16 cellular contexts compared by ENCODE assay signal in genomic region chr15:68311859-68312557, GRCh38. TPM values are rescaled to one million over a fixed set of nuclear protein-coding genes. Genes with fewer than 3 reads are reported as not detected.
A peak's percentile ranks its signal among the peaks of the same experiment; 100 is the strongest.
DNase-seq lines count a peak whose midpoint lies in the region; ATAC-seq and TF ChIP-seq lines count a peak whose summit lies in the region.
"Had no signal": no experiment of that assay in that cellular context is flagged by ENCODE, and none has a peak within 500 bp of the region (broad histone marks: within the 10 kb centered on the region; RNA-seq: fewer than 3 reads in every experiment).

No MANE protein-coding gene starts in this region.

- no peaks in the 10 kb centered on the region for H3K79me2 ChIP-seq in osteoblast (ENCODE audit: insufficient read depth, low read length)

- H3K4me2 ChIP-seq in osteoblast (ENCODE audit: insufficient read depth, low read length), result no peak overlapping the region

- peak in 1 of 2 donors; percentile 22 for ATAC-seq in natural killer cell treated with Interleukin-12 subunit alpha and Interleukin-12 subunit beta and Interleukin-15 and Interleukin-18, amount 100 ng/mL, for 72 hours
- no peak for ATAC-seq in natural killer cell
- ATAC-seq in activated T-helper 17 cell treated with anti-CD3 and anti-CD28 coated beads, Interleukin-2, amount 50 U/mL, for 72 hours (replicated peaks), result no peak
- ATAC-seq: activated naive CD4-positive, alpha-beta T cell treated with anti-CD3 and anti-CD28 coated beads, Interleukin-2, amount 50 U/mL, for 72 hours had no signal

- peaks cover 26% of the 10 kb centered on the region for H3K4me1 ChIP-seq in osteoblast (ENCODE audit: insufficient read depth, low read length)

- peaks cover 0 to 5% of the 10 kb centered on the region in 2 donors for H3K27me3 Mint-ChIP-seq in natural killer cell treated with Interleukin-12 subunit alpha and Interleukin-12 subunit beta and Interleukin-15 and Interleukin-18, amount 100 ng/mL, for 72 hours
- H3K27me3 Mint-ChIP-seq in natural killer cell (ENCODE audit: low read depth in 2 of 2) (peaks cover 9 to 12% of the 10 kb centered on the region in 2 donors), chondrocyte (ENCODE audit: low read depth) (no peaks in the 10 kb centered on the region)
- H3K27me3 Mint-ChIP-seq in activated T-helper 17 cell treated with anti-CD3 and anti-CD28 coated beads, Interleukin-2, amount 50 U/mL, for 72 hours, result no peaks in the 10 kb centered on the region

- no peak for TF ChIP-seq CTCF in natural killer cell (IDR thresholded peaks at IDR 0.05)
- no peak for TF ChIP-seq CTCF in chondrocyte (IDR thresholded peaks at IDR 0.05)
- TF ChIP-seq CTCF in osteoblast (IDR thresholded peaks at IDR 0.05; ENCODE audit: extremely low read depth, low read depth, low read length), result no peak

- no peaks in the 10 kb centered on the region for H3K9me3 Mint-ChIP-seq in natural killer cell treated with Interleukin-12 subunit alpha and Interleukin-12 subunit beta and Interleukin-15 and Interleukin-18, amount 100 ng/mL, for 72 hours
- no peaks in the 10 kb centered on the region for H3K9me3 Mint-ChIP-seq in natural killer cell
- no peaks in the 10 kb centered on the region for H3K9me3 Mint-ChIP-seq in chondrocyte (ENCODE audit: low read depth)
- no peaks in the 10 kb centered on the region for H3K9me3 Mint-ChIP-seq in activated T-helper 17 cell treated with anti-CD3 and anti-CD28 coated beads, Interleukin-2, amount 50 U/mL, for 72 hours
- H3K9me3 Mint-ChIP-seq: activated naive CD4-positive, alpha-beta T cell treated with anti-CD3 and anti-CD28 coated beads, Interleukin-2, amount 50 U/mL, for 72 hours; CD4-positive, CD25-positive, alpha-beta regulatory T cell; naive B cell had no signal

- H3K4me3 Mint-ChIP-seq in natural killer cell treated with Interleukin-12 subunit alpha and Interleukin-12 subunit beta and Interleukin-15 and Interleukin-18, amount 100 ng/mL, for 72 hours, result no peak overlapping the region
- no peak overlapping the region for H3K4me3 Mint-ChIP-seq in natural killer cell
- no peak overlapping the region for H3K4me3 Mint-ChIP-seq in chondrocyte (ENCODE audit: unreplicated experiment)
- no peak overlapping the region for H3K4me3 Mint-ChIP-seq in activated T-helper 17 cell treated with anti-CD3 and anti-CD28 coated beads, Interleukin-2, amount 50 U/mL, for 72 hours
- H3K4me3 Mint-ChIP-seq: CD4-positive, CD25-positive, alpha-beta regulatory T cell; naive B cell had no signal

- peak; percentile 44 for DNase-seq in natural killer cell treated with Interleukin-12 subunit alpha and Interleukin-12 subunit beta and Interleukin-15 and Interleukin-18, amount 100 ng/mL, for 72 hours (ENCODE audit: low spot score)
- DNase-seq in natural killer cell (no peak), chondrocyte (ENCODE audit: low spot score) (no peak), osteoblast (ENCODE audit: insufficient read length, low spot score, missing footprints) (no peak), NCI-H82 (lab: John Stamatoyannopoulos, UW) (no peak), SK-N-DZ (ENCODE audit: low spot score) (no peak)
- DNase-seq: CD4-positive, CD25-positive, alpha-beta regulatory T cell; effector CD8-positive, alpha-beta T cell; naive B cell; NCI-H1092 treated with DMSO at 0.1 percent for 48 hours; NCI-H2029; retina; stimulated activated CD4-positive, alpha-beta T cell treated with anti-CD3 and anti-CD28 coated beads, Interleukin-4, amount 100 ng/mL, for 24 hours; stimulated activated naive CD4-positive, alpha-beta T cell had no signal

- H3K36me3 ChIP-seq in osteoblast (ENCODE audit: insufficient read depth, low read length), result peaks cover 88% of the 10 kb centered on the region

- no peaks in the 10 kb centered on the region for H3K36me3 Mint-ChIP-seq in natural killer cell treated with Interleukin-12 subunit alpha and Interleukin-12 subunit beta and Interleukin-15 and Interleukin-18, amount 100 ng/mL, for 72 hours
- no peaks in the 10 kb centered on the region for H3K36me3 Mint-ChIP-seq in natural killer cell
- H3K36me3 Mint-ChIP-seq in chondrocyte (ENCODE audit: low read depth), result peaks cover 57% of the 10 kb centered on the region
- H3K36me3 Mint-ChIP-seq in activated T-helper 17 cell treated with anti-CD3 and anti-CD28 coated beads, Interleukin-2, amount 50 U/mL, for 72 hours (ENCODE audit: low read depth), result no peaks in the 10 kb centered on the region
- H3K36me3 Mint-ChIP-seq: activated naive CD4-positive, alpha-beta T cell treated with anti-CD3 and anti-CD28 coated beads, Interleukin-2, amount 50 U/mL, for 72 hours; CD4-positive, CD25-positive, alpha-beta regulatory T cell; naive B cell had no signal

- intact Hi-C loops in natural killer cell (cut with micrococcal nuclease), result no loop called here

- H3K27ac ChIP-seq in osteoblast (ENCODE audit: low read depth, low read length), result peak overlapping the region; percentile 65

- H4K20me1 ChIP-seq in osteoblast (ENCODE audit: insufficient read depth, low read length), result peaks cover 11% of the 10 kb centered on the region

- no peaks in the 10 kb centered on the region for H3K9me3 ChIP-seq in osteoblast (ENCODE audit: low read depth, low read length)

- H2AFZ ChIP-seq in osteoblast (ENCODE audit: low read length), result no peak overlapping the region

- H3K4me3 ChIP-seq in osteoblast (ENCODE audit: insufficient read depth, low read length), result no peak overlapping the region

- H3K27ac Mint-ChIP-seq in natural killer cell treated with Interleukin-12 subunit alpha and Interleukin-12 subunit beta and Interleukin-15 and Interleukin-18, amount 100 ng/mL, for 72 hours, result no peak overlapping the region
- H3K27ac Mint-ChIP-seq in natural killer cell, result no peak overlapping the region
- peak overlapping the region; percentile 99 for H3K27ac Mint-ChIP-seq in chondrocyte (ENCODE audit: unreplicated experiment)
- no peak overlapping the region for H3K27ac Mint-ChIP-seq in activated T-helper 17 cell treated with anti-CD3 and anti-CD28 coated beads, Interleukin-2, amount 50 U/mL, for 72 hours
- H3K27ac Mint-ChIP-seq: activated naive CD4-positive, alpha-beta T cell treated with anti-CD3 and anti-CD28 coated beads, Interleukin-2, amount 50 U/mL, for 72 hours; CD4-positive, CD25-positive, alpha-beta regulatory T cell had no signal

- H3K27me3 ChIP-seq in osteoblast (ENCODE audit: insufficient read depth, low read length), result no peaks in the 10 kb centered on the region

- no peaks in the 10 kb centered on the region for H3K4me1 Mint-ChIP-seq in natural killer cell treated with Interleukin-12 subunit alpha and Interleukin-12 subunit beta and Interleukin-15 and Interleukin-18, amount 100 ng/mL, for 72 hours (ENCODE audit: low read depth in 2 of 2)
- H3K4me1 Mint-ChIP-seq in natural killer cell, result peaks cover under 1% of the 10 kb centered on the region in 2 donors
- H3K4me1 Mint-ChIP-seq in chondrocyte (ENCODE audit: low read depth), result peaks cover 98% of the 10 kb centered on the region
- peaks cover under 1% of the 10 kb centered on the region for H3K4me1 Mint-ChIP-seq in activated T-helper 17 cell treated with anti-CD3 and anti-CD28 coated beads, Interleukin-2, amount 50 U/mL, for 72 hours

RNA-seq across cellular contexts. Expression of gene FEM1B, which starts 34.5 kb away (rescaled TPM):
- total RNA-seq in natural killer cell treated with Interleukin-12 subunit alpha and Interleukin-12 subunit beta and Interleukin-15 and Interleukin-18, amount 100 ng/mL, for 72 hours, result 10 to 100 TPM; 47.9 to 49.7 TPM
- total RNA-seq in natural killer cell, result 10 to 100 TPM; 57.4 to 73.5 (median 67.9) TPM
- 46.0 to 52.7 TPM (median 49.1 TPM) in 3 replicates for total RNA-seq in chondrocyte
- 35.5 and 41.5 TPM in 2 replicates for total RNA-seq in osteoblast
- 10 to 100 TPM; 35.1 to 43.6 TPM for total RNA-seq in activated T-helper 17 cell treated with anti-CD3 and anti-CD28 coated beads, Interleukin-2, amount 50 U/mL, for 72 hours
- 26.7 and 27.8 TPM in 2 replicates for polyA plus RNA-seq in SK-N-DZ (2014; cell fraction: cytosol; rRNA removed)
- polyA plus RNA-seq in SK-N-DZ (2014; cell fraction: nucleus; rRNA removed), result 11.4 and 12.3 TPM in 2 replicates
